In genomic region chr20:55513966-55514365, GRCh38 we compare ENCODE assay signal across 18 cellular contexts.
DNase-seq lines count a peak whose midpoint lies in the region; ATAC-seq and TF ChIP-seq lines count a peak whose summit lies in the region.
"Had no signal": no experiment of that assay in that cellular context is flagged by ENCODE, and none has a peak within 500 bp of the region (broad histone marks: within the 10 kb centered on the region; RNA-seq: fewer than 3 reads in every experiment).

No MANE protein-coding gene starts in this region.

- intact Hi-C loops in Right ventricle myocardium inferior (cut with DNase I): no loop called here

- H3F3A ChIP-seq in GM23338 (replicated peaks; ENCODE audit: low read depth): no peaks in the 10 kb centered on the region

- H3K4me1 Mint-ChIP-seq in nephron (peaks cover 30% of the 10 kb centered on the region), GM23338 (no peaks in the 10 kb centered on the region)
- H3K4me1 Mint-ChIP-seq: CD4-positive, alpha-beta memory T cell had no signal

- H3K36me3 Mint-ChIP-seq in nephron (ENCODE audit: low read depth) (no peaks in the 10 kb centered on the region), GM23338 (ENCODE audit: low read depth) (peaks cover 22% of the 10 kb centered on the region; the same call in 2 of the 3 replicates)
- H3K36me3 Mint-ChIP-seq: CD4-positive, alpha-beta memory T cell had no signal

- DNase-seq in RWPE2 (ENCODE audit: low spot score) (no peak), epithelial cell of esophagus (ENCODE audit: low read depth) (peak; percentile 22), kidney tubule cell (ENCODE audit: low spot score) (peak; percentile 13), Right ventricle myocardium inferior (ENCODE audit: missing footprints) (no peak), GM23338 (ENCODE audit: low spot score) (no peak), RPMI8226 (no peak), WERI-Rb-1 (no peak)
- DNase-seq: C1 segment of cervical spinal cord; Calu3; CD4-positive, alpha-beta memory T cell; COR-L47; DMS53; DMS79 treated with DMSO at 0.1 percent for 48 hours; GF-D8; GOT3; HFFc6 had no signal

- H3K27me3 Mint-ChIP-seq in nephron (ENCODE audit: low read depth): peaks cover 5% of the 10 kb centered on the region
- H3K27me3 Mint-ChIP-seq in GM23338 (ENCODE audit: insufficient read depth, low read depth, poor library complexity): peaks cover 4% of the 10 kb centered on the region
- H3K27me3 Mint-ChIP-seq: CD4-positive, alpha-beta memory T cell had no signal

- H3K27ac Mint-ChIP-seq in nephron (peak overlapping the region; percentile 77 to 81 (median 81)), GM23338 (no peak overlapping the region)
- H3K27ac Mint-ChIP-seq: CD4-positive, alpha-beta memory T cell; HFFc6 had no signal

- H3K4me1 ChIP-seq in RWPE2 (ENCODE audit: insufficient read depth, poor library complexity, severe bottlenecking) (peaks cover 28% of the 10 kb centered on the region), GM23338 (ENCODE audit: insufficient read depth) (no peaks in the 10 kb centered on the region)
- H3K4me1 ChIP-seq: HAP-1 had no signal

- TF ChIP-seq CTCF in RWPE2 (IDR thresholded peaks at IDR 0.05; ENCODE audit: poor library complexity, severe bottlenecking): no peak
- no peak for TF ChIP-seq CTCF in epithelial cell of esophagus (IDR thresholded peaks at IDR 0.05; ENCODE audit: insufficient read depth, low read depth, low read length, missing control alignments)
- TF ChIP-seq CTCF in nephron (IDR thresholded peaks at IDR 0.05; ENCODE audit: unreplicated experiment in 3 of 3): no peak
- TF ChIP-seq CTCF in GM23338 (conservative IDR thresholded peaks at IDR 0.05; ENCODE audit: low read depth in 2 of 2): no peak
- no peak for TF ChIP-seq CTCF in WERI-Rb-1 (IDR thresholded peaks at IDR 0.05; ENCODE audit: low read depth, low read length)

- H3K9me3 Mint-ChIP-seq in nephron: peaks cover 2% of the 10 kb centered on the region
- H3K9me3 Mint-ChIP-seq in GM23338: peaks cover 96% of the 10 kb centered on the region

- H3K27me3 ChIP-seq in RWPE2 (ENCODE audit: insufficient read depth, poor library complexity, severe bottlenecking): no peaks in the 10 kb centered on the region
- no peaks in the 10 kb centered on the region for H3K27me3 ChIP-seq in GM23338 (ENCODE audit: insufficient read depth)
- peaks cover 3% of the 10 kb centered on the region for H3K27me3 ChIP-seq in WERI-Rb-1 (ENCODE audit: insufficient read depth, low read depth, severe bottlenecking)

- H3K36me3 ChIP-seq in RWPE2 (ENCODE audit: low read depth) (no peaks in the 10 kb centered on the region), GM23338 (ENCODE audit: insufficient read depth) (no peaks in the 10 kb centered on the region; the same call in 1 of the 2 replicates), WERI-Rb-1 (no peaks in the 10 kb centered on the region)
- H3K36me3 ChIP-seq: HAP-1 had no signal

- H3K9me2 ChIP-seq in GM23338 (ENCODE audit: insufficient read depth): no peaks in the 10 kb centered on the region

- no peak overlapping the region for H2AFZ ChIP-seq in GM23338

- H3K9me3 ChIP-seq in RWPE2 (ENCODE audit: severe bottlenecking): no peaks in the 10 kb centered on the region
- H3K9me3 ChIP-seq in WERI-Rb-1 (ENCODE audit: severe bottlenecking): no peaks in the 10 kb centered on the region
- H3K9me3 ChIP-seq: HAP-1 had no signal

- H3K4me3 Mint-ChIP-seq in nephron (no peak overlapping the region), GM23338 (no peak overlapping the region)
- H3K4me3 Mint-ChIP-seq: CD4-positive, alpha-beta memory T cell; HFFc6 had no signal

- no peak overlapping the region for H3K4me2 ChIP-seq in GM23338

- ATAC-seq in RWPE2 (ENCODE audit: low read depth): no peak
- ATAC-seq in Right ventricle myocardium inferior: no peak
- ATAC-seq in GM23338: no peak

- H3K4me3 ChIP-seq in RWPE2 (ENCODE audit: severe bottlenecking) (no peak overlapping the region), epithelial cell of esophagus (ENCODE audit: low read length) (no peak overlapping the region), GM23338 (no peak overlapping the region), WERI-Rb-1 (ENCODE audit: low read depth, low read length) (no peak overlapping the region)
- H3K4me3 ChIP-seq: HAP-1 had no signal

- H3K79me2 ChIP-seq in GM23338 (replicated peaks; ENCODE audit: insufficient read depth): no peaks in the 10 kb centered on the region

- peak overlapping the region; percentile 66 for H3K27ac ChIP-seq in RWPE2 (ENCODE audit: poor library complexity, severe bottlenecking)
- H3K27ac ChIP-seq in GM23338 (ENCODE audit: low read depth): no peak overlapping the region
- no peak overlapping the region for H3K27ac ChIP-seq in WERI-Rb-1

- no peaks in the 10 kb centered on the region for H4K20me1 ChIP-seq in GM23338 (replicated peaks; ENCODE audit: insufficient read depth)

TF ChIP-seq in GM23338, 12 proteins besides CTCF, POLR2A, EP300 and RAD21 (continues in another document):
- TF ChIP-seq JUNB (IDR thresholded peaks at IDR 0.05; ENCODE audit: unreplicated experiment): no peak
- TF ChIP-seq, protein P1, sequence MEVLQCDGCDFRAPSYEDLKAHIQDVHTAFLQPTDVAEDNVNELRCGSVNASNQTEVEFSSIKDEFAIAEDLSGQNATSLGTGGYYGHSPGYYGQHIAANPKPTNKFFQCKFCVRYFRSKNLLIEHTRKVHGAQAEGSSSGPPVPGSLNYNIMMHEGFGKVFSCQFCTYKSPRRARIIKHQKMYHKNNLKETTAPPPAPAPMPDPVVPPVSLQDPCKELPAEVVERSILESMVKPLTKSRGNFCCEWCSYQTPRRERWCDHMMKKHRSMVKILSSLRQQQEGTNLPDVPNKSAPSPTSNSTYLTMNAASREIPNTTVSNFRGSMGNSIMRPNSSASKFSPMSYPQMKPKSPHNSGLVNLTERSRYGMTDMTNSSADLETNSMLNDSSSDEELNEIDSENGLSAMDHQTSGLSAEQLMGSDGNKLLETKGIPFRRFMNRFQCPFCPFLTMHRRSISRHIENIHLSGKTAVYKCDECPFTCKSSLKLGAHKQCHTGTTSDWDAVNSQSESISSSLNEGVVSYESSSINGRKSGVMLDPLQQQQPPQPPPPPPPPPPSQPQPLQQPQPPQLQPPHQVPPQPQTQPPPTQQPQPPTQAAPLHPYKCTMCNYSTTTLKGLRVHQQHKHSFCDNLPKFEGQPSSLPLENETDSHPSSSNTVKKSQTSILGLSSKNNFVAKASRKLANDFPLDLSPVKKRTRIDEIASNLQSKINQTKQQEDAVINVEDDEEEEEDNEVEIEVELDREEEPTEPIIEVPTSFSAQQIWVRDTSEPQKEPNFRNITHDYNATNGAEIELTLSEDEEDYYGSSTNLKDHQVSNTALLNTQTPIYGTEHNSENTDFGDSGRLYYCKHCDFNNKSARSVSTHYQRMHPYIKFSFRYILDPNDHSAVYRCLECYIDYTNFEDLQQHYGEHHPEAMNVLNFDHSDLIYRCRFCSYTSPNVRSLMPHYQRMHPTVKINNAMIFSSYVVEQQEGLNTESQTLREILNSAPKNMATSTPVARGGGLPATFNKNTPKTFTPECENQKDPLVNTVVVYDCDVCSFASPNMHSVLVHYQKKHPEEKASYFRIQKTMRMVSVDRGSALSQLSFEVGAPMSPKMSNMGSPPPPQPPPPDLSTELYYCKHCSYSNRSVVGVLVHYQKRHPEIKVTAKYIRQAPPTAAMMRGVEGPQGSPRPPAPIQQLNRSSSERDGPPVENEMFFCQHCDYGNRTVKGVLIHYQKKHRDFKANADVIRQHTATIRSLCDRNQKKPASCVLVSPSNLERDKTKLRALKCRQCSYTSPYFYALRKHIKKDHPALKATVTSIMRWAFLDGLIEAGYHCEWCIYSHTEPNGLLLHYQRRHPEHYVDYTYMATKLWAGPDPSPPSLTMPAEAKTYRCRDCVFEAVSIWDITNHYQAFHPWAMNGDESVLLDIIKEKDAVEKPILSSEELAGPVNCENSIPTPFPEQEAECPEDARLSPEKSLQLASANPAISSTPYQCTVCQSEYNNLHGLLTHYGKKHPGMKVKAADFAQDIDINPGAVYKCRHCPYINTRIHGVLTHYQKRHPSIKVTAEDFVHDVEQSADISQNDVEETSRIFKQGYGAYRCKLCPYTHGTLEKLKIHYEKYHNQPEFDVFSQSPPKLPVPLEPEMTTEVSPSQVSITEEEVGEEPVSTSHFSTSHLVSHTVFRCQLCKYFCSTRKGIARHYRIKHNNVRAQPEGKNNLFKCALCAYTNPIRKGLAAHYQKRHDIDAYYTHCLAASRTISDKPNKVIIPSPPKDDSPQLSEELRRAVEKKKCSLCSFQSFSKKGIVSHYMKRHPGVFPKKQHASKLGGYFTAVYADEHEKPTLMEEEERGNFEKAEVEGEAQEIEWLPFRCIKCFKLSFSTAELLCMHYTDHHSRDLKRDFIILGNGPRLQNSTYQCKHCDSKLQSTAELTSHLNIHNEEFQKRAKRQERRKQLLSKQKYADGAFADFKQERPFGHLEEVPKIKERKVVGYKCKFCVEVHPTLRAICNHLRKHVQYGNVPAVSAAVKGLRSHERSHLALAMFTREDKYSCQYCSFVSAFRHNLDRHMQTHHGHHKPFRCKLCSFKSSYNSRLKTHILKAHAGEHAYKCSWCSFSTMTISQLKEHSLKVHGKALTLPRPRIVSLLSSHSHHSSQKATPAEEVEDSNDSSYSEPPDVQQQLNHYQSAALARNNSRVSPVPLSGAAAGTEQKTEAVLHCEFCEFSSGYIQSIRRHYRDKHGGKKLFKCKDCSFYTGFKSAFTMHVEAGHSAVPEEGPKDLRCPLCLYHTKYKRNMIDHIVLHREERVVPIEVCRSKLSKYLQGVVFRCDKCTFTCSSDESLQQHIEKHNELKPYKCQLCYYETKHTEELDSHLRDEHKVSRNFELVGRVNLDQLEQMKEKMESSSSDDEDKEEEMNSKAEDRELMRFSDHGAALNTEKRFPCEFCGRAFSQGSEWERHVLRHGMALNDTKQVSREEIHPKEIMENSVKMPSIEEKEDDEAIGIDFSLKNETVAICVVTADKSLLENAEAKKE (CRISPR knock-in tag; IDR thresholded peaks at IDR 0.05): no peak
- TF ChIP-seq NANOG (IDR thresholded peaks at IDR 0.05; ENCODE audit: borderline replicate concordance): no peak
- TF ChIP-seq, protein P2, sequence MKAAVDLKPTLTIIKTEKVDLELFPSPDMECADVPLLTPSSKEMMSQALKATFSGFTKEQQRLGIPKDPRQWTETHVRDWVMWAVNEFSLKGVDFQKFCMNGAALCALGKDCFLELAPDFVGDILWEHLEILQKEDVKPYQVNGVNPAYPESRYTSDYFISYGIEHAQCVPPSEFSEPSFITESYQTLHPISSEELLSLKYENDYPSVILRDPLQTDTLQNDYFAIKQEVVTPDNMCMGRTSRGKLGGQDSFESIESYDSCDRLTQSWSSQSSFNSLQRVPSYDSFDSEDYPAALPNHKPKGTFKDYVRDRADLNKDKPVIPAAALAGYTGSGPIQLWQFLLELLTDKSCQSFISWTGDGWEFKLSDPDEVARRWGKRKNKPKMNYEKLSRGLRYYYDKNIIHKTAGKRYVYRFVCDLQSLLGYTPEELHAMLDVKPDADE (IDR thresholded peaks at IDR 0.05): no peak
- no peak for TF ChIP-seq ZNF114 (CRISPR knock-in tag; IDR thresholded peaks at IDR 0.05)

Comparison
In these comparisons a context has a peak if more than half of its experiments do, and no peak if none do; other contexts are left out.
1. DNase-seq: peak in epithelial cell of esophagus (single experiment) and kidney tubule cell (single experiment); none in RWPE2 (single experiment), Right ventricle myocardium inferior (single experiment), GM23338 (single experiment), RPMI8226 (single experiment) and WERI-Rb-1 (single experiment).